15 cellular contexts compared by ENCODE assay signal in the genomic region with DNA sequence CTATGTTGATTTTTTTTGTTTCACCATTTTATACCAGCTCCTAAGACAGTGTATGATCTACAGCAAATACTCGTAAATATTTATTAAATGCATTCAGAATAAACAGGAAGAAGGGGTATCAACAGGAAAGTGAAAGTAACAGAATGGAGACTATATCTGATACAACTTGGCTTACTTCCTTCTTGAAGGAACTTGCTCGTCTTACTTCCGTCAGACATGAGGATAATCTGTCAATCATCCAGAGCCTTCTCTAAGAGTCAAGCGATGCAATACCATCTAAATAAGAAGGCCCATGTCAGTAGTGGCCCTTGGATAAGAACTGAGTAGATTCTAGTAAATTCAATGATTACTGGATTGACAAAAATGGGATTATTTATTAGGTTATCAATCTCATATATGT.
DNase-seq lines count a peak whose midpoint lies in the region; ATAC-seq and TF ChIP-seq lines count a peak whose summit lies in the region.
"Had no signal": no experiment of that assay in that cellular context is flagged by ENCODE, and none has a peak within 500 bp of the region (broad histone marks: within the 10 kb centered on the region; RNA-seq: fewer than 3 reads in every experiment).

No MANE protein-coding gene starts in this region.

- peaks cover 52% of the 10 kb centered on the region for H3K4me1 Mint-ChIP-seq in activated CD4-positive, alpha-beta T cell treated with anti-CD3 and anti-CD28 coated beads, Interleukin-2, amount 10 ng/mL, durations not matched to agents 7 days and 5 days
- H3K4me1 Mint-ChIP-seq in activated naive CD8-positive, alpha-beta T cell treated with anti-CD3 and anti-CD28 coated beads, Interleukin-2, amount 50 U/mL, for 24 hours, result peaks cover 80% of the 10 kb centered on the region
- H3K4me1 Mint-ChIP-seq in osteocyte (ENCODE audit: unreplicated experiment), result peaks cover 65% of the 10 kb centered on the region

- peak overlapping the region; percentile 79 for H3K27ac Mint-ChIP-seq in activated CD4-positive, alpha-beta T cell treated with anti-CD3 and anti-CD28 coated beads, Interleukin-2, amount 10 ng/mL, durations not matched to agents 7 days and 5 days
- peak overlapping the region; percentile 9 for H3K27ac Mint-ChIP-seq in activated naive CD8-positive, alpha-beta T cell treated with anti-CD3 and anti-CD28 coated beads, Interleukin-2, amount 50 U/mL, for 24 hours
- H3K27ac Mint-ChIP-seq in osteocyte (ENCODE audit: unreplicated experiment), result peak overlapping the region; percentile 38

- peak overlapping the region; percentile 11 for H3K4me3 ChIP-seq in OCI-LY7 (ENCODE audit: low read depth, low read length, poor library complexity, severe bottlenecking)
- H3K4me3 ChIP-seq: lower lobe of right lung, Peyer's patch had no signal

- peaks cover 65% of the 10 kb centered on the region for H3K4me1 ChIP-seq in OCI-LY7 (ENCODE audit: insufficient read depth, low read length, poor library complexity, severe bottlenecking)

- no TSS peak for BruUV-seq in OCI-LY7 (replicated peaks; lab: Mats Ljungman, UMichigan)

- H3K9me3 Mint-ChIP-seq in activated CD4-positive, alpha-beta T cell treated with anti-CD3 and anti-CD28 coated beads, Interleukin-2, amount 10 ng/mL, durations not matched to agents 7 days and 5 days, result peaks cover 11% of the 10 kb centered on the region
- H3K9me3 Mint-ChIP-seq in activated naive CD8-positive, alpha-beta T cell treated with anti-CD3 and anti-CD28 coated beads, Interleukin-2, amount 50 U/mL, for 24 hours, result peaks cover 17% of the 10 kb centered on the region
- peaks cover 7% of the 10 kb centered on the region for H3K9me3 Mint-ChIP-seq in osteocyte (ENCODE audit: unreplicated experiment)

- no peak for ATAC-seq in activated naive CD8-positive, alpha-beta T cell treated with anti-CD3 and anti-CD28 coated beads, Interleukin-2, amount 50 U/mL, for 24 hours
- ATAC-seq in Right ventricle myocardium superior (ENCODE audit: poor library complexity) (no peak), left colon (no peak)

- intact Hi-C loops in OCI-LY7 (cut with micrococcal nuclease; ENCODE audit: unreplicated experiment), result no loop called here
- intact Hi-C loops in Right ventricle myocardium superior (cut with DNase I), result no loop called here
- intact Hi-C loops in left colon (cut with DNase I, micrococcal nuclease), result no loop called here

- no peaks in the 10 kb centered on the region for H3K9me2 ChIP-seq in OCI-LY7 (ENCODE audit: insufficient read depth, low read length)

- peaks cover 81% of the 10 kb centered on the region for H3K36me3 ChIP-seq in OCI-LY7 (ENCODE audit: insufficient read depth, low read length)
- H3K36me3 ChIP-seq: lower lobe of right lung, Peyer's patch had no signal

- H3K27ac ChIP-seq in OCI-LY7 (ENCODE audit: low read depth, low read length, poor library complexity, severe bottlenecking), result peak overlapping the region; percentile 45
- H3K27ac ChIP-seq: KMS-11, lower lobe of right lung, Peyer's patch had no signal

- no peaks in the 10 kb centered on the region for H3K27me3 Mint-ChIP-seq in activated CD4-positive, alpha-beta T cell treated with anti-CD3 and anti-CD28 coated beads, Interleukin-2, amount 10 ng/mL, durations not matched to agents 7 days and 5 days
- H3K27me3 Mint-ChIP-seq in activated naive CD8-positive, alpha-beta T cell treated with anti-CD3 and anti-CD28 coated beads, Interleukin-2, amount 50 U/mL, for 24 hours, result no peaks in the 10 kb centered on the region
- no peaks in the 10 kb centered on the region for H3K27me3 Mint-ChIP-seq in osteocyte (ENCODE audit: unreplicated experiment)

- no peak overlapping the region for H2AFZ ChIP-seq in OCI-LY7 (ENCODE audit: low read length)

- H3K4me2 ChIP-seq in OCI-LY7 (ENCODE audit: low read length), result peak overlapping the region; percentile 38
- H3K4me2 ChIP-seq: KMS-11 had no signal

- peaks cover 65% of the 10 kb centered on the region for H3K36me3 Mint-ChIP-seq in activated CD4-positive, alpha-beta T cell treated with anti-CD3 and anti-CD28 coated beads, Interleukin-2, amount 10 ng/mL, durations not matched to agents 7 days and 5 days (ENCODE audit: low read depth)
- peaks cover 63% of the 10 kb centered on the region for H3K36me3 Mint-ChIP-seq in activated naive CD8-positive, alpha-beta T cell treated with anti-CD3 and anti-CD28 coated beads, Interleukin-2, amount 50 U/mL, for 24 hours (ENCODE audit: low read depth)
- H3K36me3 Mint-ChIP-seq in osteocyte (ENCODE audit: unreplicated experiment), result peaks cover 16% of the 10 kb centered on the region

- DNase-seq in activated CD4-positive, alpha-beta T cell treated with anti-CD3 and anti-CD28 coated beads, Interleukin-2, amount 10 ng/mL, durations not matched to agents 7 days and 5 days, result no peak
- no peak for DNase-seq in activated CD4-positive, alpha-beta T cell treated with anti-CD3 and anti-CD28 coated beads for 48 hours
- DNase-seq in OCI-LY7 (ENCODE audit: low spot score), result peak; percentile 51
- no peak for DNase-seq in activated naive CD8-positive, alpha-beta T cell treated with anti-CD3 and anti-CD28 coated beads, Interleukin-2, amount 50 U/mL, for 24 hours
- DNase-seq in osteocyte (ENCODE audit: extremely low spot score, unreplicated experiment), result no peak
- no peak for DNase-seq in Right ventricle myocardium superior
- DNase-seq in nucleus accumbens (lab: John Stamatoyannopoulos, UW), result no peak
- no peak for DNase-seq in left colon
- DNase-seq: anterior cingulate cortex, lower lobe of right lung, NCI-H2029, NCI-H524 treated with DMSO at 0.1 percent for 48 hours, Peyer's patch, substantia nigra had no signal

- H3K4me3 Mint-ChIP-seq in activated CD4-positive, alpha-beta T cell treated with anti-CD3 and anti-CD28 coated beads, Interleukin-2, amount 10 ng/mL, durations not matched to agents 7 days and 5 days, result peak overlapping the region; percentile 27
- H3K4me3 Mint-ChIP-seq in activated naive CD8-positive, alpha-beta T cell treated with anti-CD3 and anti-CD28 coated beads, Interleukin-2, amount 50 U/mL, for 24 hours, result no peak overlapping the region
- H3K4me3 Mint-ChIP-seq in osteocyte (ENCODE audit: unreplicated experiment), result no peak overlapping the region

- CTCF ChIA-PET in activated CD4-positive, alpha-beta T cell treated with anti-CD3 and anti-CD28 coated beads, Interleukin-2, amount 10 ng/mL, durations not matched to agents 7 days and 5 days (lab: Charles Lee), result no interaction called here
- CTCF ChIA-PET in OCI-LY7 (lab: Charles Lee; ENCODE audit: unreplicated experiment), result no interaction called here

- no peaks in the 10 kb centered on the region for H4K20me1 ChIP-seq in OCI-LY7 (ENCODE audit: insufficient read depth, low read length)

- TF ChIP-seq CTCF in OCI-LY7 (conservative IDR thresholded peaks at IDR 0.05; ENCODE audit: low read length) (no peak), osteocyte (IDR thresholded peaks at IDR 0.05) (no peak)

- POLR2A ChIA-PET in activated CD4-positive, alpha-beta T cell treated with anti-CD3 and anti-CD28 coated beads, Interleukin-2, amount 10 ng/mL, durations not matched to agents 7 days and 5 days (lab: Charles Lee), result no interaction called here
- POLR2A ChIA-PET in OCI-LY7 (lab: Charles Lee), result interaction anchor here (1.0 to 10.3 kb wide), 11 partner anchors 9 to 116 kb away, joined by 3 to 64 read pairs (median 9); no protein-coding TSS in a partner anchor

- H3K79me2 ChIP-seq in OCI-LY7 (ENCODE audit: insufficient read depth, low read depth, low read length), result peaks cover 94% of the 10 kb centered on the region

- H3K9me3 ChIP-seq in OCI-LY7 (ENCODE audit: low read length), result peaks cover 29% of the 10 kb centered on the region
- H3K9me3 ChIP-seq: Peyer's patch had no signal

Comparison
In these comparisons a context has a peak if more than half of its experiments do, and no peak if none do; other contexts are left out.
1. H3K27ac Mint-ChIP-seq: peak in every context shown above with its lines; median percentile 79 in activated CD4-positive, alpha-beta T cell treated with anti-CD3 and anti-CD28 coated beads, Interleukin-2, amount 10 ng/mL, durations not matched to agents 7 days and 5 days; 38 in osteocyte; 9 in activated naive CD8-positive, alpha-beta T cell treated with anti-CD3 and anti-CD28 coated beads, Interleukin-2, amount 50 U/mL, for 24 hours.